ENCODE assay signal across 1 cellular context in the genomic region with DNA sequence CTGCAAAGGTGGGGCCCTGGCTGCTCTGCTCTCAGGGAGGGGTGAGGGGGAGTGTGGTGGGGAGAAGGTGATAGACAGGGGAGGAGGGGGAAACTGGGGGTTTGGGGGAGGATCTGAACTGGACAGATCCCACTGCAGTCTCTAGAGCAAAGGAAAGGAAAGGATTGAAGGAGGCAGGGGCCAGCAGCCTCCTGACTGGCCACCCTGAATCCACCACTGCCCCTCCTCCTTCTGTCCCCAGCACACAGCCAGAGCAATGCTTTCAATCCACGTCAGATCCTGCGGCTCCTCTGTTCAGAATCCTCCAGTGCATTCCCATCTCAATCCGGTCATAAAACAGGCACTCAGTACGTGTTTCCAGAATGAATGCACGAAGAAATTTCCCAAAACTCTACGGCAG.
TF ChIP-seq lines count a peak whose summit lies in the region.

No MANE protein-coding gene starts in this region.

TF ChIP-seq in neural cell, 6 proteins besides CTCF, POLR2A, EP300 and RAD21 (continued from another document):
- TF ChIP-seq, protein P1, sequence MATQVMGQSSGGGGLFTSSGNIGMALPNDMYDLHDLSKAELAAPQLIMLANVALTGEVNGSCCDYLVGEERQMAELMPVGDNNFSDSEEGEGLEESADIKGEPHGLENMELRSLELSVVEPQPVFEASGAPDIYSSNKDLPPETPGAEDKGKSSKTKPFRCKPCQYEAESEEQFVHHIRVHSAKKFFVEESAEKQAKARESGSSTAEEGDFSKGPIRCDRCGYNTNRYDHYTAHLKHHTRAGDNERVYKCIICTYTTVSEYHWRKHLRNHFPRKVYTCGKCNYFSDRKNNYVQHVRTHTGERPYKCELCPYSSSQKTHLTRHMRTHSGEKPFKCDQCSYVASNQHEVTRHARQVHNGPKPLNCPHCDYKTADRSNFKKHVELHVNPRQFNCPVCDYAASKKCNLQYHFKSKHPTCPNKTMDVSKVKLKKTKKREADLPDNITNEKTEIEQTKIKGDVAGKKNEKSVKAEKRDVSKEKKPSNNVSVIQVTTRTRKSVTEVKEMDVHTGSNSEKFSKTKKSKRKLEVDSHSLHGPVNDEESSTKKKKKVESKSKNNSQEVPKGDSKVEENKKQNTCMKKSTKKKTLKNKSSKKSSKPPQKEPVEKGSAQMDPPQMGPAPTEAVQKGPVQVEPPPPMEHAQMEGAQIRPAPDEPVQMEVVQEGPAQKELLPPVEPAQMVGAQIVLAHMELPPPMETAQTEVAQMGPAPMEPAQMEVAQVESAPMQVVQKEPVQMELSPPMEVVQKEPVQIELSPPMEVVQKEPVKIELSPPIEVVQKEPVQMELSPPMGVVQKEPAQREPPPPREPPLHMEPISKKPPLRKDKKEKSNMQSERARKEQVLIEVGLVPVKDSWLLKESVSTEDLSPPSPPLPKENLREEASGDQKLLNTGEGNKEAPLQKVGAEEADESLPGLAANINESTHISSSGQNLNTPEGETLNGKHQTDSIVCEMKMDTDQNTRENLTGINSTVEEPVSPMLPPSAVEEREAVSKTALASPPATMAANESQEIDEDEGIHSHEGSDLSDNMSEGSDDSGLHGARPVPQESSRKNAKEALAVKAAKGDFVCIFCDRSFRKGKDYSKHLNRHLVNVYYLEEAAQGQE (IDR thresholded peaks at IDR 0.05; ENCODE audit: borderline replicate concordance) = no peak
